In genomic region chr19:48363810-48364563, GRCh38 we compare ENCODE assay signal across 1 cellular context.
A peak's percentile ranks its signal among the peaks of the same experiment; 100 is the strongest.
TF ChIP-seq lines count a peak whose summit lies in the region.

SYNGR4 (plus strand) TSS chr19:48364367; CDS start chr19:48365843, 1,476 bp downstream.
TMEM143 (minus strand) TSS chr19:48363940; CDS start chr19:48363920, 20 bp downstream.

TF ChIP-seq in K562, 482 proteins besides CTCF, POLR2A, EP300 and RAD21 (continued from another document and continues in another):
- TF ChIP-seq CTCFL (IDR thresholded peaks at IDR 0.05; ENCODE audit: borderline replicate concordance, insufficient read depth, low read depth, low read length, poor library complexity, severe bottlenecking) (peak; percentile 28), USF2 (CRISPR knock-in tag; IDR thresholded peaks at IDR 0.05) (no peak), ZNF318 (IDR thresholded peaks at IDR 0.05; ENCODE audit: borderline replicate concordance in 1 of 2, low read depth in 1 of 2) (no peak), CREB3 (tag; conservative IDR thresholded peaks at IDR 0.05; ENCODE audit: low read depth) (no peak), NCOA4 (IDR thresholded peaks at IDR 0.05; ENCODE audit: partially characterized antibody) (no peak), RBM14 (IDR thresholded peaks at IDR 0.05; ENCODE audit: borderline replicate concordance, insufficient read depth, low read depth, low read length) (no peak), BCLAF1 (IDR thresholded peaks at IDR 0.05; ENCODE audit: borderline replicate concordance in 1 of 2, control insufficient read depth in 1 of 2, low read depth in 2 of 2, low read length in 1 of 2) (no peak), NCOA2 (IDR thresholded peaks at IDR 0.05; ENCODE audit: partially characterized antibody in 2 of 2) (no peak), HDAC1 (IDR thresholded peaks at IDR 0.05) (peak in 1 of 2 experiments; percentile 55; a peak in 1 of 4 replicates), ZBTB11 (CRISPR knock-in tag; IDR thresholded peaks at IDR 0.05) (peak in 1 of 3 experiments; percentile 47; a peak in 1 of 6 replicates), ZBTB17 (CRISPR knock-in tag; IDR thresholded peaks at IDR 0.05) (peak; percentile 59; the same call in 1 of the 2 replicates), SRSF9 (IDR thresholded peaks at IDR 0.05; ENCODE audit: borderline replicate concordance, low read depth, low read length) (no peak), ZFP91 (CRISPR knock-in tag; IDR thresholded peaks at IDR 0.05) (no peak), E2F8 (IDR thresholded peaks at IDR 0.05; ENCODE audit: low read depth, partially characterized antibody) (peak; percentile 99), CEBPG (CRISPR knock-in tag; IDR thresholded peaks at IDR 0.05) (no peak), CEBPG (tag; conservative IDR thresholded peaks at IDR 0.05 in 1 of 2, IDR thresholded peaks at IDR 0.05 in 1 of 2) (no peak), ZNF316 (IDR thresholded peaks at IDR 0.05) (0 out of 2 replicates have a peak, but pooled peaks have one; percentile 20), TSHZ1 (CRISPR knock-in tag; IDR thresholded peaks at IDR 0.05) (no peak), BHLHE40 (IDR thresholded peaks at IDR 0.05; ENCODE audit: low read length) (peak; percentile 95), SMAD4 (CRISPR knock-in tag; conservative IDR thresholded peaks at IDR 0.05) (no peak)
